ENCODE assay signal across 20 cellular contexts in genomic region chr9:70094747-70095146, GRCh38. TPM values are rescaled to one million over a fixed set of nuclear protein-coding genes. Genes with fewer than 3 reads are reported as not detected.
"Had no signal": no experiment of that assay in that cellular context is flagged by ENCODE, and none has a peak within 500 bp of the region (broad histone marks: within the 10 kb centered on the region; RNA-seq: fewer than 3 reads in every experiment).

No MANE protein-coding gene starts in this region.

- H3K9me3 ChIP-seq: body of pancreas had no signal

- FAIRE-seq: bronchial epithelial cell had no signal

- H3K9me3 Mint-ChIP-seq: activated CD8-positive, alpha-beta T cell treated with anti-CD3 and anti-CD28 coated beads for 36 hours; activated naive CD4-positive, alpha-beta T cell treated with anti-CD3 and anti-CD28 coated beads, Interleukin-2, amount 50 U/mL, for 24 hours; activated T-cell treated with anti-CD3 and anti-CD28 coated beads, Interleukin-2, amount 50 U/mL, for 72 hours had no signal

- ATAC-seq: activated CD4-positive, alpha-beta T cell treated with anti-CD3 and anti-CD28 coated beads for 36 hours; activated CD8-positive, alpha-beta T cell treated with anti-CD3 and anti-CD28 coated beads for 36 hours; activated T-cell treated with anti-CD3 and anti-CD28 coated beads, Interleukin-2, amount 50 U/mL, for 72 hours; body of pancreas had no signal

- DNase-seq: activated CD4-positive, alpha-beta T cell treated with anti-CD3 and anti-CD28 coated beads for 36 hours; activated CD8-positive, alpha-beta memory T cell treated with anti-CD3 and anti-CD28 coated beads, Interleukin-2, amount 50 U/mL, for 4 hours; activated CD8-positive, alpha-beta T cell treated with anti-CD3 and anti-CD28 coated beads for 36 hours; activated naive CD4-positive, alpha-beta T cell; activated T-cell treated with anti-CD3 and anti-CD28 coated beads, Interleukin-2, amount 50 U/mL, for 72 hours; aorta; body of pancreas; KG1; NCI-H1105; NCI-H187; NCI-H446; NCI-H774; T-helper 1 cell had no signal

- H3K4me1 Mint-ChIP-seq: activated CD4-positive, alpha-beta T cell treated with anti-CD3 and anti-CD28 coated beads for 36 hours; activated naive CD4-positive, alpha-beta T cell treated with anti-CD3 and anti-CD28 coated beads, Interleukin-2, amount 50 U/mL, for 24 hours had no signal

- H3K27ac Mint-ChIP-seq: activated CD4-positive, alpha-beta T cell treated with anti-CD3 and anti-CD28 coated beads for 36 hours; activated CD8-positive, alpha-beta T cell treated with anti-CD3 and anti-CD28 coated beads for 36 hours; activated naive CD4-positive, alpha-beta T cell treated with anti-CD3 and anti-CD28 coated beads, Interleukin-2, amount 50 U/mL, for 24 hours; activated T-cell treated with anti-CD3 and anti-CD28 coated beads, Interleukin-2, amount 50 U/mL, for 72 hours had no signal

- H3K4me3 ChIP-seq: body of pancreas, SK-N-MC had no signal

- H3K4me3 Mint-ChIP-seq: activated CD4-positive, alpha-beta T cell treated with anti-CD3 and anti-CD28 coated beads for 36 hours; activated CD8-positive, alpha-beta T cell treated with anti-CD3 and anti-CD28 coated beads for 36 hours; activated naive CD4-positive, alpha-beta T cell treated with anti-CD3 and anti-CD28 coated beads, Interleukin-2, amount 50 U/mL, for 24 hours; activated T-cell treated with anti-CD3 and anti-CD28 coated beads, Interleukin-2, amount 50 U/mL, for 72 hours had no signal

- H3K27ac ChIP-seq: body of pancreas, SK-N-MC, VCaP had no signal

- H3K27me3 ChIP-seq: body of pancreas had no signal

- H3K36me3 Mint-ChIP-seq: activated naive CD4-positive, alpha-beta T cell treated with anti-CD3 and anti-CD28 coated beads, Interleukin-2, amount 50 U/mL, for 24 hours had no signal

RNA-seq across cellular contexts. Expression of gene MAMDC2, which starts 51.1 kb away (rescaled TPM):
- total RNA-seq: activated CD4-positive, alpha-beta T cell treated with anti-CD3 and anti-CD28 coated beads for 36 hours; activated CD8-positive, alpha-beta T cell treated with anti-CD3 and anti-CD28 coated beads for 36 hours; activated T-cell treated with anti-CD3 and anti-CD28 coated beads, Interleukin-2, amount 50 U/mL, for 72 hours; MCF 10A; OCI-LY7; T-helper 2 cell treated with Interferon-gamma antibody and Interleukin-4, amounts not matched to agents 100 ng/mL and 5 ng/mL, for 36 hours had no signal
